26 cellular contexts compared by ENCODE assay signal in genomic region chr3:165491487-165491886, GRCh38.
DNase-seq lines count a peak whose midpoint lies in the region; FAIRE-seq and TF ChIP-seq lines count a peak whose summit lies in the region.
"Had no signal": no experiment of that assay in that cellular context is flagged by ENCODE, and none has a peak within 500 bp of the region (broad histone marks: within the 10 kb centered on the region; RNA-seq: fewer than 3 reads in every experiment).

No MANE protein-coding gene starts in this region.

- no peak overlapping the region for H3K27ac ChIP-seq in astrocyte (ENCODE audit: low read depth, low read length)
- no peak overlapping the region for H3K27ac ChIP-seq in colonic mucosa
- no peak overlapping the region for H3K27ac ChIP-seq in CD4-positive, alpha-beta memory T cell (ENCODE audit: low read depth, low read length)
- H3K27ac ChIP-seq: pancreas, SJCRH30, thyroid gland had no signal

- H3K4me1 ChIP-seq in astrocyte (ENCODE audit: insufficient read depth, low read length) (no peaks in the 10 kb centered on the region), colonic mucosa (no peaks in the 10 kb centered on the region)
- H3K4me1 ChIP-seq in CD4-positive, alpha-beta memory T cell (ENCODE audit: insufficient read depth, low read length): no peaks in the 10 kb centered on the region
- H3K4me1 ChIP-seq: pancreas, thyroid gland had no signal

- DNase-seq in HS-5 (ENCODE audit: low read depth): peak; percentile 51
- peak; percentile 2 for DNase-seq in astrocyte (ENCODE audit: low read depth)
- DNase-seq in glomerular visceral epithelial cell (ENCODE audit: extremely low spot score): peak; percentile 31
- DNase-seq in renal cortical epithelial cell (ENCODE audit: low read depth): peak; percentile 44
- DNase-seq in colonic mucosa: no peak
- no peak for DNase-seq in HPDE6-E6E7 (ENCODE audit: extremely low spot score)
- no peak for DNase-seq in CD4-positive, alpha-beta memory T cell
- DNase-seq: activated CD4-positive, CD25-positive, alpha-beta regulatory T cell treated with anti-CD3 and anti-CD28 coated beads, Interleukin-2, amount 50 U/mL, for 72 hours; activated CD8-positive, alpha-beta T cell treated with anti-CD3 and anti-CD28 coated beads, Interleukin-2, amount 10 ng/mL, durations not matched to agents 7 days and 5 days; activated effector memory CD4-positive, alpha-beta T cell treated with Interleukin-2 at 50 U/mL for 16 hours; activated naive CD8-positive, alpha-beta T cell treated with anti-CD3 and anti-CD28 coated beads for 36 hours; activated T-cell treated with anti-CD3 and anti-CD28 coated beads for 4 hours; AML-193; CD8-positive, alpha-beta T cell; DMS 273 treated with DMSO at 0.1 percent for 48 hours; effector CD8-positive, alpha-beta T cell; Karpas-422; NCI-H1694 treated with DMSO at 0.1 percent for 48 hours; NCI-H2171 treated with DMSO at 0.1 percent for 48 hours; NCI-H526 treated with DMSO at 0.1 percent for 48 hours; pancreas; thyroid gland had no signal

- no peaks in the 10 kb centered on the region for H3K27me3 ChIP-seq in astrocyte (ENCODE audit: insufficient read depth, low read length)
- no peaks in the 10 kb centered on the region for H3K27me3 ChIP-seq in colonic mucosa
- H3K27me3 ChIP-seq in CD4-positive, alpha-beta memory T cell (ENCODE audit: insufficient read depth, low read length): no peaks in the 10 kb centered on the region
- H3K27me3 ChIP-seq: pancreas, SJCRH30, thyroid gland had no signal

- POLR2A ChIA-PET in CD4-positive, alpha-beta memory T cell (lab: Charles Lee; ENCODE audit: partially characterized antibody): no interaction called here

- H3K36me3 ChIP-seq in astrocyte (ENCODE audit: insufficient read depth, low read length): no peaks in the 10 kb centered on the region
- H3K36me3 ChIP-seq in colonic mucosa: no peaks in the 10 kb centered on the region
- H3K36me3 ChIP-seq in CD4-positive, alpha-beta memory T cell (ENCODE audit: insufficient read depth, low read length): no peaks in the 10 kb centered on the region
- H3K36me3 ChIP-seq: pancreas, SJCRH30, thyroid gland had no signal

- FAIRE-seq in astrocyte (lab: Jason Lieb, UNC): no peak
- FAIRE-seq: pancreas, TTC549 had no signal

- H4K20me1 ChIP-seq in astrocyte (ENCODE audit: insufficient read depth, low read length): no peaks in the 10 kb centered on the region

- H3K9me3 ChIP-seq in astrocyte (ENCODE audit: insufficient read depth, low read depth, low read length) (no peaks in the 10 kb centered on the region), colonic mucosa (no peaks in the 10 kb centered on the region)
- H3K9me3 ChIP-seq in CD4-positive, alpha-beta memory T cell (ENCODE audit: control insufficient read depth in 1 of 2, low read length in 2 of 2): no peaks in the 10 kb centered on the region
- H3K9me3 ChIP-seq: pancreas, SJCRH30, thyroid gland had no signal

- H3K4me3 ChIP-seq in astrocyte (ENCODE audit: insufficient read depth, low read depth, low read length) (no peak overlapping the region), colonic mucosa (no peak overlapping the region)
- H3K4me3 ChIP-seq in CD4-positive, alpha-beta memory T cell (ENCODE audit: low read length in 2 of 2): no peak overlapping the region
- H3K4me3 ChIP-seq: pancreas, SJCRH30, thyroid gland had no signal

- intact Hi-C loops in colonic mucosa (cut with DNase I): no loop called here
- intact Hi-C loops in CD4-positive, alpha-beta memory T cell (cut with micrococcal nuclease): no loop called here

- H2AFZ ChIP-seq in astrocyte (ENCODE audit: low read depth, low read length): no peak overlapping the region

- no peak overlapping the region for H3K27ac Mint-ChIP-seq in astrocyte (ENCODE audit: unreplicated experiment)
- no peak overlapping the region for H3K27ac Mint-ChIP-seq in CD4-positive, alpha-beta memory T cell
- H3K27ac Mint-ChIP-seq: activated CD8-positive, alpha-beta T cell treated with anti-CD3 and anti-CD28 coated beads, Interleukin-2, amount 10 ng/mL, durations not matched to agents 7 days and 5 days; activated naive CD8-positive, alpha-beta T cell treated with anti-CD3 and anti-CD28 coated beads for 36 hours; CD8-positive, alpha-beta T cell; natural killer cell treated with Interleukin-12 subunit alpha and Interleukin-12 subunit beta and Interleukin-15 and Interleukin-18, amount 100 ng/mL, for 72 hours; stimulated activated naive CD8-positive, alpha-beta T cell treated with anti-CD3 and anti-CD28 coated beads, Interleukin-15, Interleukin-2, amounts not matched to agents 100 ng/mL and 50 ng/mL, for 24 hours had no signal

- H3K9ac ChIP-seq in astrocyte (ENCODE audit: low read length): no peak overlapping the region
- no peak overlapping the region for H3K9ac ChIP-seq in colonic mucosa (ENCODE audit: low read depth in 2 of 2, low read length in 2 of 2)

- H3K4me2 ChIP-seq in astrocyte (ENCODE audit: low read length): no peak overlapping the region

- H3K27me3 Mint-ChIP-seq in astrocyte (ENCODE audit: low read depth, unreplicated experiment): no peaks in the 10 kb centered on the region
- H3K27me3 Mint-ChIP-seq in CD4-positive, alpha-beta memory T cell: no peaks in the 10 kb centered on the region
- H3K27me3 Mint-ChIP-seq: activated naive CD8-positive, alpha-beta T cell treated with anti-CD3 and anti-CD28 coated beads for 36 hours; natural killer cell treated with Interleukin-12 subunit alpha and Interleukin-12 subunit beta and Interleukin-15 and Interleukin-18, amount 100 ng/mL, for 72 hours; stimulated activated naive CD8-positive, alpha-beta T cell treated with anti-CD3 and anti-CD28 coated beads, Interleukin-15, Interleukin-2, amounts not matched to agents 100 ng/mL and 50 ng/mL, for 24 hours had no signal

- H3K9me3 Mint-ChIP-seq in astrocyte (ENCODE audit: unreplicated experiment): no peaks in the 10 kb centered on the region
- peaks cover 0 to 12% (median 4%) of the 10 kb centered on the region in 8 donors for H3K9me3 Mint-ChIP-seq in CD4-positive, alpha-beta memory T cell

- no peaks in the 10 kb centered on the region for H3K36me3 Mint-ChIP-seq in astrocyte (ENCODE audit: low read depth, unreplicated experiment)
- no peaks in the 10 kb centered on the region for H3K36me3 Mint-ChIP-seq in CD4-positive, alpha-beta memory T cell
- H3K36me3 Mint-ChIP-seq: activated naive CD8-positive, alpha-beta T cell treated with anti-CD3 and anti-CD28 coated beads for 36 hours; CD8-positive, alpha-beta T cell; natural killer cell treated with Interleukin-12 subunit alpha and Interleukin-12 subunit beta and Interleukin-15 and Interleukin-18, amount 100 ng/mL, for 72 hours had no signal

- peaks cover 6% of the 10 kb centered on the region for H3K4me1 Mint-ChIP-seq in astrocyte (ENCODE audit: low read depth, unreplicated experiment)
- H3K4me1 Mint-ChIP-seq in CD4-positive, alpha-beta memory T cell: no peaks in the 10 kb centered on the region
- H3K4me1 Mint-ChIP-seq: activated naive CD8-positive, alpha-beta T cell treated with anti-CD3 and anti-CD28 coated beads for 36 hours had no signal

- no peaks in the 10 kb centered on the region for H3K79me2 ChIP-seq in astrocyte (ENCODE audit: insufficient read depth, low read length)

- CTCF ChIA-PET in CD4-positive, alpha-beta memory T cell (lab: Charles Lee; ENCODE audit: partially characterized antibody): no interaction called here

- H3K4me3 Mint-ChIP-seq in astrocyte (ENCODE audit: unreplicated experiment): no peak overlapping the region
- H3K4me3 Mint-ChIP-seq in CD4-positive, alpha-beta memory T cell: no peak overlapping the region
- H3K4me3 Mint-ChIP-seq: activated CD8-positive, alpha-beta T cell treated with anti-CD3 and anti-CD28 coated beads, Interleukin-2, amount 10 ng/mL, durations not matched to agents 7 days and 5 days; activated naive CD8-positive, alpha-beta T cell treated with anti-CD3 and anti-CD28 coated beads for 36 hours; CD8-positive, alpha-beta T cell; natural killer cell treated with Interleukin-12 subunit alpha and Interleukin-12 subunit beta and Interleukin-15 and Interleukin-18, amount 100 ng/mL, for 72 hours; stimulated activated naive CD8-positive, alpha-beta T cell treated with anti-CD3 and anti-CD28 coated beads, Interleukin-15, Interleukin-2, amounts not matched to agents 100 ng/mL and 50 ng/mL, for 24 hours had no signal

- TF ChIP-seq CTCF in astrocyte (IDR thresholded peaks at IDR 0.05; ENCODE audit: insufficient read depth, low read depth, low read length) (no peak), colonic mucosa (IDR thresholded peaks at IDR 0.05) (no peak)

Comparison
In these comparisons a context has a peak if more than half of its experiments do, and no peak if none do; other contexts are left out.
1. DNase-seq: peak in HS-5 (single experiment), astrocyte (single experiment), glomerular visceral epithelial cell (single experiment) and renal cortical epithelial cell (single experiment); none in colonic mucosa (single experiment), HPDE6-E6E7 (single experiment) and CD4-positive, alpha-beta memory T cell (0 of 5).